Comparison of ENCODE assay signal across 34 cellular contexts in the genomic region with DNA sequence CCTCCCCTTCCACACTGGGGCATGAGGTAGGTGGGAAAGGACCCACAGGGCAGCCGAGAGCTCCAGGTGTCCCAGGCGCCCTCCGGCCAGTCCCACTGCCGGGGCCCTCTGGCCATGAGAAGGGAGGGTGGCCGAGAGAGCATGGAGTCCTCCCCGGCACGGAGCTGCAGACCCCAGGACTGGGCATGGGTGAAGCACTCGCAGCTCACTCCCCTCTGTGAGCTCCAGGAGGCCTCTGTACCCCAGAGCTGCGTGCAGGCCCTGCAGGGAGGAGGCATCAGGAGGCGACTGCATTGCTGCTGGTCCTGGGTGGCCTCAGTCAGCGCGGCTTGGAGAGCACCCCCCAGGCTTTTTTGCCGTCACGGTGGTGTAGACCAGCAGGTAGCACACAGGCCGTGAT.
"Had no signal": no experiment of that assay in that cellular context is flagged by ENCODE, and none has a peak within 500 bp of the region (broad histone marks: within the 10 kb centered on the region; RNA-seq: fewer than 3 reads in every experiment).

No MANE protein-coding gene starts in this region.

- H3K36me3 ChIP-seq: MG63 had no signal

- H3K9me3 ChIP-seq: MG63 had no signal

- DNase-seq: Karpas-422, Kasumi-1, MG63, MM.1S, MV-4-11, NCI-H1048, NCI-H1092, NCI-H1092 treated with DMSO at 0.1 percent for 48 hours, NCI-H1105, NCI-H1105 treated with DMSO at 0.1 percent for 48 hours, NCI-H1417, NCI-H1417 treated with DMSO at 0.1 percent for 48 hours, NCI-H1436, NCI-H1436 treated with DMSO at 0.1 percent for 48 hours, NCI-H146, NCI-H1694, NCI-H1694 treated with DMSO at 0.1 percent for 48 hours, NCI-H187, NCI-H187 treated with DMSO at 0.1 percent for 48 hours, NCI-H1930, NCI-H2029, NCI-H2029 treated with DMSO at 0.1 percent for 48 hours, NCI-H2081, NCI-H2081 treated with DMSO at 0.1 percent for 48 hours, NCI-H2107, NCI-H2171, NCI-H2171 treated with DMSO at 0.1 percent for 48 hours, NCI-H2227 treated with DMSO at 0.1 percent for 48 hours, NCI-H226, NCI-H345, NCI-H446, NCI-H446 treated with DMSO at 0.1 percent for 48 hours, NCI-H510A, NCI-H510A treated with DMSO at 0.1 percent for 48 hours had no signal

- H3K27me3 ChIP-seq: MG63 had no signal

- H3K4me3 ChIP-seq: MG63 had no signal
